Comparison of ENCODE assay signal across 8 cellular contexts in genomic region chr11:112962854-112963367, GRCh38. TPM values are rescaled to one million over a fixed set of nuclear protein-coding genes. Genes with fewer than 3 reads are reported as not detected.
DNase-seq lines count a peak whose midpoint lies in the region; ATAC-seq and TF ChIP-seq lines count a peak whose summit lies in the region.

No MANE protein-coding gene starts in this region.

- POLR2A ChIA-PET in activated CD8-positive, alpha-beta T cell treated with anti-CD3 and anti-CD28 coated beads, Interleukin-2, amount 10 ng/mL, durations not matched to agents 7 days and 5 days (lab: Charles Lee), result no interaction called here
- POLR2A ChIA-PET in activated CD8-positive, alpha-beta T cell treated with anti-CD3 and anti-CD28 coated beads for 36 hours (lab: Charles Lee), result interaction anchor here (0.6 kb wide), 1 partner anchor 826 kb away, joined by 3 read pairs; no protein-coding TSS in a partner anchor

- peaks cover 2 to 7% of the 10 kb centered on the region in 2 donors for H3K27me3 ChIP-seq in stomach smooth muscle (ENCODE audit: control insufficient read depth in 1 of 2, insufficient read depth in 2 of 2, low read length in 2 of 2)

- peaks cover 3% of the 10 kb centered on the region for H3K36me3 Mint-ChIP-seq in activated CD8-positive, alpha-beta T cell treated with anti-CD3 and anti-CD28 coated beads, Interleukin-2, amount 10 ng/mL, durations not matched to agents 7 days and 5 days (ENCODE audit: low read depth)
- peaks cover 1% of the 10 kb centered on the region for H3K36me3 Mint-ChIP-seq in activated CD8-positive, alpha-beta T cell treated with anti-CD3 and anti-CD28 coated beads for 36 hours (ENCODE audit: low read depth)

- no peak for TF ChIP-seq CTCF in activated CD8-positive, alpha-beta T cell treated with anti-CD3 and anti-CD28 coated beads for 36 hours (IDR thresholded peaks at IDR 0.05)
- TF ChIP-seq CTCF in coronary artery (IDR thresholded peaks at IDR 0.05), result no peak

- no peak for ATAC-seq in activated CD8-positive, alpha-beta T cell treated with anti-CD3 and anti-CD28 coated beads, Interleukin-2, amount 10 ng/mL, durations not matched to agents 7 days and 5 days
- no peak for ATAC-seq in activated CD8-positive, alpha-beta T cell treated with anti-CD3 and anti-CD28 coated beads for 36 hours
- ATAC-seq in GM19395 (IDR thresholded peaks at IDR 0.05; ENCODE audit: unreplicated experiment), result no peak
- ATAC-seq in HG03175 (IDR thresholded peaks at IDR 0.05; ENCODE audit: unreplicated experiment), result no peak

- H3K36me3 ChIP-seq in stomach smooth muscle (ENCODE audit: control insufficient read depth in 2 of 2, insufficient read depth in 2 of 2, low read length in 2 of 2), result no peaks in the 10 kb centered on the region

- DNase-seq in activated CD8-positive, alpha-beta T cell treated with anti-CD3 and anti-CD28 coated beads, Interleukin-2, amount 10 ng/mL, durations not matched to agents 7 days and 5 days, result no peak
- no peak for DNase-seq in activated CD8-positive, alpha-beta T cell treated with anti-CD3 and anti-CD28 coated beads for 36 hours
- DNase-seq in NCI-H510A treated with DMSO at 0.1 percent for 48 hours (lab: John Stamatoyannopoulos, UW) (peak; percentile 69), coronary artery (ENCODE audit: low spot score) (no peak), left kidney (ENCODE audit: low read depth, low spot score) (peak; percentile 94)

- CTCF ChIA-PET in activated CD8-positive, alpha-beta T cell treated with anti-CD3 and anti-CD28 coated beads, Interleukin-2, amount 10 ng/mL, durations not matched to agents 7 days and 5 days (lab: Charles Lee), result no interaction called here
- CTCF ChIA-PET in activated CD8-positive, alpha-beta T cell treated with anti-CD3 and anti-CD28 coated beads for 36 hours (lab: Charles Lee), result no interaction called here

- H3K27ac ChIP-seq in coronary artery, result peak overlapping the region in 1 of 2 donors; percentile 9
- peak overlapping the region; percentile 74 for H3K27ac ChIP-seq in stomach smooth muscle (ENCODE audit: low read length)

- peaks cover 17% of the 10 kb centered on the region for H3K4me1 ChIP-seq in stomach smooth muscle (ENCODE audit: control insufficient read depth, insufficient read depth, low read length)

- intact Hi-C loops in activated CD8-positive, alpha-beta T cell treated with anti-CD3 and anti-CD28 coated beads for 36 hours (cut with micrococcal nuclease), result no loop called here

- peak overlapping the region; percentile 58 to 63 for H3K9ac ChIP-seq in stomach smooth muscle (ENCODE audit: low read length in 2 of 2)

- H3K9me3 Mint-ChIP-seq in activated CD8-positive, alpha-beta T cell treated with anti-CD3 and anti-CD28 coated beads, Interleukin-2, amount 10 ng/mL, durations not matched to agents 7 days and 5 days (ENCODE audit: insufficient read depth), result no peaks in the 10 kb centered on the region
- H3K9me3 Mint-ChIP-seq in activated CD8-positive, alpha-beta T cell treated with anti-CD3 and anti-CD28 coated beads for 36 hours, result no peaks in the 10 kb centered on the region

- H3K4me3 Mint-ChIP-seq in activated CD8-positive, alpha-beta T cell treated with anti-CD3 and anti-CD28 coated beads, Interleukin-2, amount 10 ng/mL, durations not matched to agents 7 days and 5 days, result peak overlapping the region; percentile 74
- H3K4me3 Mint-ChIP-seq in activated CD8-positive, alpha-beta T cell treated with anti-CD3 and anti-CD28 coated beads for 36 hours, result no peak overlapping the region

- peaks cover 11% of the 10 kb centered on the region for H3K4me1 Mint-ChIP-seq in activated CD8-positive, alpha-beta T cell treated with anti-CD3 and anti-CD28 coated beads, Interleukin-2, amount 10 ng/mL, durations not matched to agents 7 days and 5 days (ENCODE audit: low read depth)
- peaks cover 12% of the 10 kb centered on the region for H3K4me1 Mint-ChIP-seq in activated CD8-positive, alpha-beta T cell treated with anti-CD3 and anti-CD28 coated beads for 36 hours (ENCODE audit: low read depth)

- H3K4me3 ChIP-seq in coronary artery, result peak overlapping the region; percentile 73
- H3K4me3 ChIP-seq in stomach smooth muscle (ENCODE audit: low read length in 2 of 2), result peak overlapping the region; percentile 89 to 93

- H3K27me3 Mint-ChIP-seq in activated CD8-positive, alpha-beta T cell treated with anti-CD3 and anti-CD28 coated beads, Interleukin-2, amount 10 ng/mL, durations not matched to agents 7 days and 5 days (ENCODE audit: low read depth), result peaks cover 58% of the 10 kb centered on the region
- peaks cover 48% of the 10 kb centered on the region for H3K27me3 Mint-ChIP-seq in activated CD8-positive, alpha-beta T cell treated with anti-CD3 and anti-CD28 coated beads for 36 hours

- H3K9me3 ChIP-seq in stomach smooth muscle (ENCODE audit: control insufficient read depth in 2 of 2, low read length in 2 of 2), result no peaks in the 10 kb centered on the region

- H3K27ac Mint-ChIP-seq in activated CD8-positive, alpha-beta T cell treated with anti-CD3 and anti-CD28 coated beads, Interleukin-2, amount 10 ng/mL, durations not matched to agents 7 days and 5 days, result no peak overlapping the region
- H3K27ac Mint-ChIP-seq in activated CD8-positive, alpha-beta T cell treated with anti-CD3 and anti-CD28 coated beads for 36 hours, result no peak overlapping the region

RNA-seq across cellular contexts. Expression of gene NCAM1, which starts 1.7 kb away (rescaled TPM):
- 1 to 10 TPM; 1.4 to 1.8 TPM for total RNA-seq in activated CD8-positive, alpha-beta T cell treated with anti-CD3 and anti-CD28 coated beads, Interleukin-2, amount 10 ng/mL, durations not matched to agents 7 days and 5 days
- under 1 TPM; 0.47 to 0.56 TPM for total RNA-seq in activated CD8-positive, alpha-beta T cell treated with anti-CD3 and anti-CD28 coated beads for 36 hours

Comparison
In these comparisons a context has a peak if more than half of its experiments do, and no peak if none do; other contexts are left out.
1. DNase-seq: peak in NCI-H510A treated with DMSO at 0.1 percent for 48 hours (single experiment) and left kidney (single experiment); none in activated CD8-positive, alpha-beta T cell treated with anti-CD3 and anti-CD28 coated beads, Interleukin-2, amount 10 ng/mL, durations not matched to agents 7 days and 5 days (single experiment), activated CD8-positive, alpha-beta T cell treated with anti-CD3 and anti-CD28 coated beads for 36 hours (single experiment) and coronary artery (single experiment).